Comparison of ENCODE assay signal across 23 cellular contexts in genomic region chr5:98992552-98992951, GRCh38.
DNase-seq lines count a peak whose midpoint lies in the region; ATAC-seq, FAIRE-seq and TF ChIP-seq lines count a peak whose summit lies in the region.
"Had no signal": no experiment of that assay in that cellular context is flagged by ENCODE, and none has a peak within 500 bp of the region (broad histone marks: within the 10 kb centered on the region; RNA-seq: fewer than 3 reads in every experiment).

No MANE protein-coding gene starts in this region.

- no peaks in the 10 kb centered on the region for H3F3A ChIP-seq in SK-N-SH (replicated peaks; ENCODE audit: insufficient read depth)

- no peaks in the 10 kb centered on the region for H3K4me1 Mint-ChIP-seq in astrocyte (ENCODE audit: low read depth, unreplicated experiment)

- H3K27ac ChIP-seq in SK-N-SH (ENCODE audit: low read depth in 2 of 2, low read length in 1 of 2) (no peak overlapping the region), astrocyte (ENCODE audit: low read depth, low read length) (no peak overlapping the region), Peyer's patch (no peak overlapping the region)
- H3K27ac ChIP-seq: 22Rv1; A549; BLaER1 treated with 17β-estradiol and CSF1 and Interleukin-3, amounts not matched to agents 10 nM and 100 nM; C4-2B had no signal

- H3K36me3 Mint-ChIP-seq in astrocyte (ENCODE audit: low read depth, unreplicated experiment), result no peaks in the 10 kb centered on the region
- H3K36me3 Mint-ChIP-seq: CD8-positive, alpha-beta T cell had no signal

- no peak for TF ChIP-seq CTCF in SK-N-SH (IDR thresholded peaks at IDR 0.05)
- TF ChIP-seq CTCF in astrocyte (IDR thresholded peaks at IDR 0.05; ENCODE audit: insufficient read depth, low read depth, low read length), result no peak
- TF ChIP-seq CTCF in Peyer's patch (IDR thresholded peaks at IDR 0.05), result no peak

- H2AFZ ChIP-seq in SK-N-SH (ENCODE audit: low read depth), result no peak overlapping the region
- peak overlapping the region; percentile 34 for H2AFZ ChIP-seq in astrocyte (ENCODE audit: low read depth, low read length)

- POLR2A ChIA-PET in SK-N-SH (lab: Yijun Ruan, JAX), result no interaction called here

- H3K9me2 ChIP-seq in SK-N-SH, result no peaks in the 10 kb centered on the region

- H3K4me3 Mint-ChIP-seq in astrocyte (ENCODE audit: unreplicated experiment), result no peak overlapping the region
- H3K4me3 Mint-ChIP-seq: B cell; CD4-positive, alpha-beta T cell; CD8-positive, alpha-beta T cell had no signal

- no peak for ATAC-seq in SK-N-SH treated with all-trans-retinoic acid at 6 μM for 48 hours
- ATAC-seq: A549; CD8-positive, alpha-beta T cell had no signal

- FAIRE-seq in GM12891 (lab: Jason Lieb, UNC) (peak; percentile 38), astrocyte (lab: Jason Lieb, UNC) (no peak)
- FAIRE-seq: A549, D721Med, G401.6, GM12892, GM18507, GM19239 had no signal

- no peaks in the 10 kb centered on the region for H3K27me3 Mint-ChIP-seq in astrocyte (ENCODE audit: low read depth, unreplicated experiment)
- H3K27me3 Mint-ChIP-seq: B cell; CD4-positive, alpha-beta T cell had no signal

- H3K27ac Mint-ChIP-seq in astrocyte (ENCODE audit: unreplicated experiment), result no peak overlapping the region
- H3K27ac Mint-ChIP-seq: B cell; CD4-positive, alpha-beta T cell; CD8-positive, alpha-beta T cell had no signal

- no peak overlapping the region for H3K4me2 ChIP-seq in SK-N-SH
- H3K4me2 ChIP-seq in astrocyte (ENCODE audit: low read length), result no peak overlapping the region
- H3K4me2 ChIP-seq: A549; BLaER1 treated with 17β-estradiol and CSF1 and Interleukin-3, amounts not matched to agents 10 nM and 100 nM had no signal

- H3K4me1 ChIP-seq in SK-N-SH (ENCODE audit: control insufficient read depth in 1 of 2, insufficient read depth in 2 of 2, low read depth in 1 of 2, low read length in 1 of 2) (no peaks in the 10 kb centered on the region), astrocyte (ENCODE audit: insufficient read depth, low read length) (no peaks in the 10 kb centered on the region), Peyer's patch (peaks cover 0 to 5% (median 0%) of the 10 kb centered on the region in 4 donors)
- H3K4me1 ChIP-seq: A549 had no signal

- H3K79me2 ChIP-seq in SK-N-SH (ENCODE audit: insufficient read depth), result no peaks in the 10 kb centered on the region
- no peaks in the 10 kb centered on the region for H3K79me2 ChIP-seq in astrocyte (ENCODE audit: insufficient read depth, low read length)

- no peak overlapping the region for H3K4me3 ChIP-seq in SK-N-SH (ENCODE audit: low read depth in 2 of 2, low read length in 1 of 2)
- H3K4me3 ChIP-seq in astrocyte (ENCODE audit: insufficient read depth, low read depth, low read length), result no peak overlapping the region
- no peak overlapping the region for H3K4me3 ChIP-seq in Peyer's patch
- H3K4me3 ChIP-seq: A549; BLaER1 treated with 17β-estradiol and CSF1 and Interleukin-3, amounts not matched to agents 10 nM and 100 nM had no signal

- CTCF ChIA-PET in SK-N-SH (lab: Yijun Ruan, JAX), result no interaction called here

- H3K27me3 ChIP-seq in SK-N-SH (ENCODE audit: insufficient read depth), result no peaks in the 10 kb centered on the region
- no peaks in the 10 kb centered on the region for H3K27me3 ChIP-seq in astrocyte (ENCODE audit: insufficient read depth, low read length)
- no peaks in the 10 kb centered on the region for H3K27me3 ChIP-seq in Peyer's patch
- H3K27me3 ChIP-seq: BLaER1 treated with 17β-estradiol and CSF1 and Interleukin-3, amounts not matched to agents 10 nM and 100 nM had no signal

- no peaks in the 10 kb centered on the region for H3K9me3 Mint-ChIP-seq in astrocyte (ENCODE audit: unreplicated experiment)
- H3K9me3 Mint-ChIP-seq: CD4-positive, alpha-beta T cell; CD8-positive, alpha-beta T cell had no signal

- TF ChIP-seq EP300 in SK-N-SH (IDR thresholded peaks at IDR 0.05; ENCODE audit: borderline replicate concordance in 1 of 2, low read depth in 1 of 2, low read length in 1 of 2), result no peak

- TF ChIP-seq RAD21 in SK-N-SH (IDR thresholded peaks at IDR 0.05; ENCODE audit: low read length), result no peak

- no peak for DNase-seq in SK-N-SH
- DNase-seq in GM12891 (ENCODE audit: insufficient read length, low spot score), result no peak
- DNase-seq in astrocyte (ENCODE audit: low read depth), result no peak
- no peak for DNase-seq in Peyer's patch
- no peak for DNase-seq in foreskin melanocyte
- DNase-seq: AML-193; Caco-2; Calu3; CD4-positive, alpha-beta T cell; CD8-positive, alpha-beta T cell; DMS79 treated with DMSO at 0.1 percent for 48 hours; GF-D8 had no signal

- no peaks in the 10 kb centered on the region for H4K20me1 ChIP-seq in SK-N-SH (ENCODE audit: insufficient read depth)
- H4K20me1 ChIP-seq in astrocyte (ENCODE audit: insufficient read depth, low read length), result no peaks in the 10 kb centered on the region
- H4K20me1 ChIP-seq: BLaER1 treated with 17β-estradiol and CSF1 and Interleukin-3, amounts not matched to agents 10 nM and 100 nM had no signal

- H3K9me3 ChIP-seq in SK-N-SH (no peaks in the 10 kb centered on the region), astrocyte (ENCODE audit: insufficient read depth, low read depth, low read length) (no peaks in the 10 kb centered on the region), Peyer's patch (no peaks in the 10 kb centered on the region)
- H3K9me3 ChIP-seq: A549; BLaER1 treated with 17β-estradiol and CSF1 and Interleukin-3, amounts not matched to agents 10 nM and 100 nM; Caco-2 had no signal

- TF ChIP-seq POLR2A in GM12891 (IDR thresholded peaks at IDR 0.05; ENCODE audit: low read depth, low read length) (no peak), Peyer's patch (IDR thresholded peaks at IDR 0.05) (no peak)

- no peak overlapping the region for H3K9ac ChIP-seq in SK-N-SH
- H3K9ac ChIP-seq in astrocyte (ENCODE audit: low read length), result no peak overlapping the region
- H3K9ac ChIP-seq: BLaER1 treated with 17β-estradiol and CSF1 and Interleukin-3, amounts not matched to agents 10 nM and 100 nM had no signal

- H3K36me3 ChIP-seq in SK-N-SH (replicated peaks in 1 of 2; ENCODE audit: control insufficient read depth in 1 of 2, insufficient read depth in 2 of 2, low read length in 1 of 2) (no peaks in the 10 kb centered on the region), astrocyte (ENCODE audit: insufficient read depth, low read length) (no peaks in the 10 kb centered on the region), Peyer's patch (no peaks in the 10 kb centered on the region)
- H3K36me3 ChIP-seq: BLaER1 treated with 17β-estradiol and CSF1 and Interleukin-3, amounts not matched to agents 10 nM and 100 nM had no signal

TF ChIP-seq in SK-N-SH treated with all-trans-retinoic acid at 6 μM for 48 hours, 23 proteins besides CTCF, POLR2A, EP300 and RAD21:
- TF ChIP-seq ARNTL (CRISPR knock-in tag; IDR thresholded peaks at IDR 0.05; ENCODE audit: borderline replicate concordance, low read depth) (no peak), ZNF8 (CRISPR knock-in tag; IDR thresholded peaks at IDR 0.05) (peak; percentile 50; the same call in 1 of the 2 replicates)

TF ChIP-seq in SK-N-SH, 30 proteins besides CTCF, POLR2A, EP300 and RAD21 (continues in another document):
- TF ChIP-seq ZBTB33 (IDR thresholded peaks at IDR 0.05; ENCODE audit: borderline replicate concordance, low read depth) (no peak), YY1 (IDR thresholded peaks at IDR 0.05; ENCODE audit: low read depth) (no peak)

TF ChIP-seq in GM12891, 5 proteins besides CTCF, POLR2A, EP300 and RAD21:
- TF ChIP-seq SPI1 (IDR thresholded peaks at IDR 0.05; ENCODE audit: low read depth, low read length) (no peak), POLR2AphosphoS5 (IDR thresholded peaks at IDR 0.05; ENCODE audit: low read depth, low read length) (no peak), POU2F2 (IDR thresholded peaks at IDR 0.05; ENCODE audit: low read depth, low read length) (no peak), TAF1 (IDR thresholded peaks at IDR 0.05; ENCODE audit: low read depth, low read length) (no peak), PAX5 (IDR thresholded peaks at IDR 0.05; ENCODE audit: insufficient read depth, low read length, severe bottlenecking) (no peak)
